8 cellular contexts compared by ENCODE assay signal in the genomic region with DNA sequence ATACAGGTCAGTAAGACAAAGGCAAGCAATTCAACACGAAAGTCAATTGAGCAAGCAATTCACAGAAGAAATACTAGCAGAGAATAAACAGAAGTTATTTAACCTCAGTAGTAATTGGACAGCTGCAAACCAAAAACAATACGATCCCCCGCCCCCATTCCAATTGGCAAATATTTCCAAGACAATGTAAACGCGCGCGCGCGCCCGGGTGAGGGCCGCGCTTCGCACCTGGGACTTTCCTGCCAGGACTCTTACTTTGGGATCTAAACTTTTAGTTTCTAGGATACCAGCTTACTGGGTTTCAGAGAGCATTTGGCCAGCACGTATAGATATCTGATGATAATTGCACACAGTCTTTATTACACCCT.
DNase-seq lines count a peak whose midpoint lies in the region; ATAC-seq, FAIRE-seq and TF ChIP-seq lines count a peak whose summit lies in the region.

No MANE protein-coding gene starts in this region.

- H3K4me1 Mint-ChIP-seq in central memory CD8-positive, alpha-beta T cell, result peaks cover 17% of the 10 kb centered on the region

- H3K27me3 Mint-ChIP-seq in central memory CD8-positive, alpha-beta T cell, result no peaks in the 10 kb centered on the region

- H3K36me3 Mint-ChIP-seq in central memory CD8-positive, alpha-beta T cell (ENCODE audit: insufficient read depth), result peaks cover 33% of the 10 kb centered on the region

- peak overlapping the region; percentile 66 for H3K4me3 ChIP-seq in AG04449 (ENCODE audit: low read depth, low read length)

- POLR2A ChIA-PET in AG04449 (lab: Yijun Ruan, JAX), result interaction anchor here (0.6 to 1.4 kb wide), 5 partner anchors 8 to 238 kb away, joined by 3 to 14 read pairs (median 5); a partner anchor contains a TSS

- no peak for FAIRE-seq in GM19239 (lab: Jason Lieb, UNC)

- no peaks in the 10 kb centered on the region for H3K9me3 Mint-ChIP-seq in central memory CD8-positive, alpha-beta T cell

- H3K4me3 Mint-ChIP-seq in central memory CD8-positive, alpha-beta T cell, result peak overlapping the region; percentile 86

- CTCF ChIA-PET in AG04449 (lab: Yijun Ruan, JAX), result interaction anchor here (1.2 kb wide), 1 partner anchor 1346 kb away, joined by 3 read pairs; no protein-coding TSS in a partner anchor

- DNase-seq in AG04449 (ENCODE audit: low read depth, low spot score) (no peak), NCI-H774 (lab: John Stamatoyannopoulos, UW) (peak; percentile 68), left kidney (ENCODE audit: low read depth, low spot score) (peak; percentile 86), stromal cell of bone marrow (ENCODE audit: low read depth) (peak; percentile 6), GM19239 (ENCODE audit: insufficient read length, low spot score) (no peak)
- no peak for DNase-seq in central memory CD8-positive, alpha-beta T cell (ENCODE audit: low spot score in 2 of 2)

- TF ChIP-seq CTCF in AG04449 (IDR thresholded peaks at IDR 0.05; ENCODE audit: insufficient read depth, low read length, missing control alignments), result no peak

- H3K27ac Mint-ChIP-seq in central memory CD8-positive, alpha-beta T cell (ENCODE audit: low read depth), result peak overlapping the region; percentile 91

- ATAC-seq in GM21723 (IDR thresholded peaks at IDR 0.05; ENCODE audit: unreplicated experiment) (peak; percentile 9), GM21619 (IDR thresholded peaks at IDR 0.05; ENCODE audit: unreplicated experiment) (no peak)
- ATAC-seq in central memory CD8-positive, alpha-beta T cell (replicated peaks; ENCODE audit: extremely low read depth, poor library complexity, severe bottlenecking), result no peak

Comparison
In these comparisons a context has a peak if more than half of its experiments do, and no peak if none do; other contexts are left out.
1. DNase-seq: peak in NCI-H774 (single experiment), left kidney (single experiment) and stromal cell of bone marrow (single experiment); none in AG04449 (single experiment), central memory CD8-positive, alpha-beta T cell (0 of 2) and GM19239 (single experiment).